ENCODE assay signal across 1 cellular context in genomic region chr22:44758354-44758969, GRCh38.
TF ChIP-seq lines count a peak whose summit lies in the region.

No MANE protein-coding gene starts in this region.

TF ChIP-seq in HEK293, 187 proteins besides CTCF, POLR2A, EP300 and RAD21 (continued from another document and continues in another):
- TF ChIP-seq ZNF280D (tag by site-specific recombination; IDR thresholded peaks at IDR 0.05) (0 out of 2 replicates have a peak, but pooled peaks have one; percentile 23), SETDB1 (IDR thresholded peaks at IDR 0.05; ENCODE audit: insufficient read length, low read length) (no peak), ZEB2 (tag by site-specific recombination; IDR thresholded peaks at IDR 0.05) (peak; percentile 51; the same call in 1 of the 2 replicates), ZNF558 (tag by site-specific recombination; IDR thresholded peaks at IDR 0.05) (0 out of 2 replicates have a peak, but pooled peaks have one; percentile 14), ZNF580 (tag by site-specific recombination; IDR thresholded peaks at IDR 0.05) (peak; percentile 71; the same call in 1 of the 2 replicates), ZFP69B (tag by site-specific recombination; IDR thresholded peaks at IDR 0.05) (peak; percentile 57; the same call in 1 of the 2 replicates), MZF1 (tag by site-specific recombination; IDR thresholded peaks at IDR 0.05; ENCODE audit: borderline replicate concordance) (peak; percentile 95), ZIC2 (tag by site-specific recombination; IDR thresholded peaks at IDR 0.05) (peak; percentile 57), ZNF18 (tag by site-specific recombination; IDR thresholded peaks at IDR 0.05) (no peak), SP2 (tag by site-specific recombination; IDR thresholded peaks at IDR 0.05) (no peak), TSHZ1 (tag by site-specific recombination; IDR thresholded peaks at IDR 0.05; ENCODE audit: borderline replicate concordance) (peak; percentile 52; the same call in 1 of the 2 replicates), SP7 (tag by site-specific recombination; IDR thresholded peaks at IDR 0.05) (0 out of 2 replicates have a peak, but pooled peaks have one; percentile 41), ZNF132 (tag by site-specific recombination; IDR thresholded peaks at IDR 0.05; ENCODE audit: borderline replicate concordance) (no peak), ZNF692 (tag by site-specific recombination; IDR thresholded peaks at IDR 0.05) (peak; percentile 90), ZBTB21 (tag by site-specific recombination; IDR thresholded peaks at IDR 0.05) (0 out of 2 replicates have a peak, but pooled peaks have one; percentile 50), ZNF600 (tag by site-specific recombination; IDR thresholded peaks at IDR 0.05) (peak; percentile 60; the same call in 1 of the 2 replicates), GLIS2 (tag by site-specific recombination; IDR thresholded peaks at IDR 0.05) (peak; percentile 58), ZSCAN4 (tag by site-specific recombination; IDR thresholded peaks at IDR 0.05) (0 out of 2 replicates have a peak, but pooled peaks have one; percentile 16), ZXDB (tag by site-specific recombination; IDR thresholded peaks at IDR 0.05) (peak; percentile 65), ZNF366 (tag by site-specific recombination; conservative IDR thresholded peaks at IDR 0.05) (peak; percentile 73), ZNF658 (tag by site-specific recombination; IDR thresholded peaks at IDR 0.05) (no peak), ZBTB10 (tag by site-specific recombination; IDR thresholded peaks at IDR 0.05) (no peak; the same call in 1 of the 2 replicates), PRDM4 (tag by site-specific recombination; IDR thresholded peaks at IDR 0.05) (peak; percentile 67), ZNF513 (tag by site-specific recombination; IDR thresholded peaks at IDR 0.05) (no peak), REST (tag by site-specific recombination; IDR thresholded peaks at IDR 0.05) (no peak), ZBTB17 (tag by site-specific recombination; IDR thresholded peaks at IDR 0.05) (0 out of 2 replicates have a peak, but pooled peaks have one; percentile 29), SCRT2 (tag by site-specific recombination; IDR thresholded peaks at IDR 0.05) (peak; percentile 90), ZBTB20 (tag by site-specific recombination; IDR thresholded peaks at IDR 0.05) (peak; percentile 51; the same call in 1 of the 2 replicates), ZNF629 (tag by site-specific recombination; IDR thresholded peaks at IDR 0.05) (peak; percentile 56)
